ENCODE assay signal across 9 cellular contexts in genomic region chr2:64035067-64035942, GRCh38. TPM values are rescaled to one million over a fixed set of nuclear protein-coding genes. Genes with fewer than 3 reads are reported as not detected.
DNase-seq lines count a peak whose midpoint lies in the region; ATAC-seq, FAIRE-seq and TF ChIP-seq lines count a peak whose summit lies in the region.
"Had no signal": no experiment of that assay in that cellular context is flagged by ENCODE, and none has a peak within 500 bp of the region (broad histone marks: within the 10 kb centered on the region; RNA-seq: fewer than 3 reads in every experiment).

No MANE protein-coding gene starts in this region.

- H3K4me3 Mint-ChIP-seq in stimulated activated naive CD8-positive, alpha-beta T cell treated with anti-CD3 and anti-CD28 coated beads, Interleukin-15, amount 100 ng/mL, for 72 hours: peak overlapping the region; percentile 43 to 79
- no peak overlapping the region for H3K4me3 Mint-ChIP-seq in endodermal cell

- H3K9me3 ChIP-seq in endodermal cell (ENCODE audit: control insufficient read depth, low read length): no peaks in the 10 kb centered on the region

- peaks cover 44% of the 10 kb centered on the region for H3K4me1 Mint-ChIP-seq in stimulated activated naive CD8-positive, alpha-beta T cell treated with anti-CD3 and anti-CD28 coated beads, Interleukin-15, amount 100 ng/mL, for 72 hours
- peaks cover 1% of the 10 kb centered on the region for H3K4me1 Mint-ChIP-seq in endodermal cell

- H3K4me1 ChIP-seq in endodermal cell (ENCODE audit: control insufficient read depth, insufficient read depth, low read length): no peaks in the 10 kb centered on the region

- no peak overlapping the region for H3K4me3 ChIP-seq in endodermal cell (ENCODE audit: low read length)

- no peaks in the 10 kb centered on the region for H3K27me3 Mint-ChIP-seq in stimulated activated naive CD8-positive, alpha-beta T cell treated with anti-CD3 and anti-CD28 coated beads, Interleukin-15, amount 100 ng/mL, for 72 hours
- no peaks in the 10 kb centered on the region for H3K27me3 Mint-ChIP-seq in endodermal cell (ENCODE audit: insufficient read depth)

- peak; percentile 34 for DNase-seq in stimulated activated CD4-positive, alpha-beta T cell treated with anti-CD3 and anti-CD28 coated beads, Interleukin-15, amount 100 ng/mL, for 24 hours
- DNase-seq in stimulated activated CD4-positive, alpha-beta T cell treated with anti-CD3 and anti-CD28 coated beads, Interleukin-4, amount 100 ng/mL, for 1 hour: no peak
- DNase-seq in NCI-H748 treated with DMSO at 0.1 percent for 48 hours (lab: John Stamatoyannopoulos, UW) (peak; percentile 30), urothelium cell line (ENCODE audit: low spot score) (no peak), endodermal cell (no peak)
- peak; percentile 16 for DNase-seq in central memory CD4-positive, alpha-beta T cell
- no peak for DNase-seq in stimulated activated naive CD8-positive, alpha-beta T cell treated with anti-CD3 and anti-CD28 coated beads, Interleukin-15, amount 100 ng/mL, for 72 hours
- DNase-seq: left colon had no signal

- no peaks in the 10 kb centered on the region for H3K36me3 Mint-ChIP-seq in endodermal cell (ENCODE audit: low read depth)

- no peaks in the 10 kb centered on the region for H3K27me3 ChIP-seq in endodermal cell (ENCODE audit: control insufficient read depth, insufficient read depth, low read length, poor library complexity, severe bottlenecking)

- H3K36me3 ChIP-seq in endodermal cell (ENCODE audit: control insufficient read depth, insufficient read depth, low read length): no peaks in the 10 kb centered on the region

- no peak overlapping the region for H3K27ac ChIP-seq in endodermal cell (ENCODE audit: low read depth, low read length)

- no peak for FAIRE-seq in urothelium cell line (lab: Jason Lieb, UNC)

- peak; percentile 61 for ATAC-seq in stimulated activated naive CD8-positive, alpha-beta T cell treated with anti-CD3 and anti-CD28 coated beads, Interleukin-15, amount 100 ng/mL, for 72 hours
- ATAC-seq in HG02623 (IDR thresholded peaks at IDR 0.05; ENCODE audit: unreplicated experiment): no peak
- ATAC-seq: left colon had no signal

- TF ChIP-seq CTCF in endodermal cell (conservative IDR thresholded peaks at IDR 0.05): no peak

- peak overlapping the region; percentile 51 to 90 for H3K27ac Mint-ChIP-seq in stimulated activated naive CD8-positive, alpha-beta T cell treated with anti-CD3 and anti-CD28 coated beads, Interleukin-15, amount 100 ng/mL, for 72 hours
- no peak overlapping the region for H3K27ac Mint-ChIP-seq in endodermal cell

- no peak overlapping the region for H3K9ac ChIP-seq in endodermal cell (ENCODE audit: extremely low read depth, low read length, poor library complexity, severe bottlenecking)

- WGBS in endodermal cell (ENCODE audit: insufficient coverage in 1 of 2, insufficient read length in 1 of 2), 2 experiments: 90 to 91% methylated on average over 4 of the region's 4 CpGs

- H3K9me3 Mint-ChIP-seq in stimulated activated naive CD8-positive, alpha-beta T cell treated with anti-CD3 and anti-CD28 coated beads, Interleukin-15, amount 100 ng/mL, for 72 hours: peaks cover 18 to 19% of the 10 kb centered on the region in 2 donors
- H3K9me3 Mint-ChIP-seq in endodermal cell: no peaks in the 10 kb centered on the region

RNA-seq across cellular contexts. Expression of gene VPS54, which starts 16.1 kb away (rescaled TPM):
- 10 to 100 TPM; 18.4 to 25.7 TPM for total RNA-seq in endodermal cell
- polyA plus RNA-seq in endodermal cell (2013, experiment 1 of 2): 31.5 TPM
- polyA plus RNA-seq in endodermal cell (2013, experiment 2 of 2): 30.0 TPM

Comparison
In these comparisons a context has a peak if more than half of its experiments do, and no peak if none do; other contexts are left out.
1. DNase-seq: peak in stimulated activated CD4-positive, alpha-beta T cell treated with anti-CD3 and anti-CD28 coated beads, Interleukin-15, amount 100 ng/mL, for 24 hours (single experiment), NCI-H748 treated with DMSO at 0.1 percent for 48 hours (single experiment) and central memory CD4-positive, alpha-beta T cell (single experiment); none in stimulated activated CD4-positive, alpha-beta T cell treated with anti-CD3 and anti-CD28 coated beads, Interleukin-4, amount 100 ng/mL, for 1 hour (single experiment), stimulated activated naive CD8-positive, alpha-beta T cell treated with anti-CD3 and anti-CD28 coated beads, Interleukin-15, amount 100 ng/mL, for 72 hours (0 of 2), urothelium cell line (single experiment) and endodermal cell (single experiment).